ENCODE assay signal across 16 cellular contexts in genomic region chr6:6660339-6661045, GRCh38.
DNase-seq lines count a peak whose midpoint lies in the region; ATAC-seq, FAIRE-seq and TF ChIP-seq lines count a peak whose summit lies in the region.
"Had no signal": no experiment of that assay in that cellular context is flagged by ENCODE, and none has a peak within 500 bp of the region (broad histone marks: within the 10 kb centered on the region; RNA-seq: fewer than 3 reads in every experiment).

No MANE protein-coding gene starts in this region.

- no peaks in the 10 kb centered on the region for H3K4me1 ChIP-seq in GM23338 (ENCODE audit: insufficient read depth)
- peaks cover 5 to 44% of the 10 kb centered on the region in 2 experiments; a peak in 4 of 5 replicates for H3K4me1 ChIP-seq in K562 (replicated peaks in 1 of 2; ENCODE audit: control insufficient read depth in 2 of 2, insufficient read depth in 2 of 2, low read length in 2 of 2)
- peaks cover 14 to 41% (median 21%) of the 10 kb centered on the region in 4 donors for H3K4me1 ChIP-seq in esophagus muscularis mucosa
- H3K4me1 ChIP-seq in smooth muscle cell (ENCODE audit: low read depth), result no peaks in the 10 kb centered on the region

- no peak for DNase-seq in activated CD4-positive, alpha-beta T cell treated with anti-CD3 and anti-CD28 coated beads, Interleukin-2, amount 10 ng/mL, durations not matched to agents 7 days and 5 days
- DNase-seq in activated CD4-positive, alpha-beta T cell treated with anti-CD3 and anti-CD28 coated beads for 4 hours, result no peak
- DNase-seq in GM23338 (ENCODE audit: low spot score) (no peak), K562 (ENCODE audit: extremely low read depth in 1 of 4, low spot score in 3 of 4) (no peak), posterior vena cava (ENCODE audit: low spot score) (peak; percentile 72), esophagus muscularis mucosa (ENCODE audit: extremely low spot score) (no peak), activated gamma-delta T cell (lab: John Stamatoyannopoulos, UW) (no peak), smooth muscle cell (lab: John Stamatoyannopoulos, UW; ENCODE audit: unreplicated experiment) (no peak)
- DNase-seq: activated effector memory CD4-positive, alpha-beta T cell treated with Interleukin-2 at 50 U/mL for 16 hours; kidney; NCI-H187 treated with DMSO at 0.1 percent for 48 hours; NCI-H446; NK-92 treated with Interleukin-12 subunit alpha and Interleukin-12 subunit beta, amount 100 ng/mL, for 24 hours; stimulated activated CD4-positive, alpha-beta T cell treated with anti-CD3 and anti-CD28 coated beads, Interleukin-15, amount 100 ng/mL, for 24 hours; stimulated activated naive CD4-positive, alpha-beta T cell treated with Interleukin-2 at 50 U/mL for 16 hours had no signal

- H3K9ac ChIP-seq in K562 (ENCODE audit: insufficient read depth in 1 of 2, low read depth in 2 of 2, low read length in 2 of 2), result no peak overlapping the region
- H3K9ac ChIP-seq in smooth muscle cell (ENCODE audit: low read depth), result no peak overlapping the region

- H3K36me3 Mint-ChIP-seq in activated CD4-positive, alpha-beta T cell treated with anti-CD3 and anti-CD28 coated beads, Interleukin-2, amount 10 ng/mL, durations not matched to agents 7 days and 5 days (ENCODE audit: low read depth), result peaks cover 28% of the 10 kb centered on the region
- no peaks in the 10 kb centered on the region for H3K36me3 Mint-ChIP-seq in GM23338 (ENCODE audit: low read depth)
- H3K36me3 Mint-ChIP-seq: type B pancreatic cell had no signal

- TF ChIP-seq CTCF in GM23338 (conservative IDR thresholded peaks at IDR 0.05; ENCODE audit: low read depth in 2 of 2), result no peak
- TF ChIP-seq CTCF in K562 (IDR thresholded peaks at IDR 0.05 in 2 of 3, conservative IDR thresholded peaks at IDR 0.05 in 1 of 3; ENCODE audit: insufficient read depth in 2 of 3, low read depth in 1 of 3, low read length in 3 of 3), result no peak
- no peak for TF ChIP-seq CTCF in esophagus muscularis mucosa (IDR thresholded peaks at IDR 0.05)
- TF ChIP-seq CTCF in smooth muscle cell (IDR thresholded peaks at IDR 0.05; ENCODE audit: borderline replicate concordance, insufficient read depth, poor library complexity, severe bottlenecking), result no peak

- peaks cover 11% of the 10 kb centered on the region for H3K9me3 Mint-ChIP-seq in activated CD4-positive, alpha-beta T cell treated with anti-CD3 and anti-CD28 coated beads, Interleukin-2, amount 10 ng/mL, durations not matched to agents 7 days and 5 days
- no peaks in the 10 kb centered on the region; the same call in 2 of the 3 replicates for H3K9me3 Mint-ChIP-seq in GM23338
- H3K9me3 Mint-ChIP-seq: type B pancreatic cell had no signal

- no peak overlapping the region for H3K4me3 Mint-ChIP-seq in activated CD4-positive, alpha-beta T cell treated with anti-CD3 and anti-CD28 coated beads, Interleukin-2, amount 10 ng/mL, durations not matched to agents 7 days and 5 days
- H3K4me3 Mint-ChIP-seq in GM23338, result no peak overlapping the region
- H3K4me3 Mint-ChIP-seq: type B pancreatic cell had no signal

- no peak overlapping the region for H3K4me3 ChIP-seq in GM23338
- no peak overlapping the region for H3K4me3 ChIP-seq in K562
- no peak overlapping the region for H3K4me3 ChIP-seq in esophagus muscularis mucosa
- H3K4me3 ChIP-seq in smooth muscle cell, result no peak overlapping the region

- H3F3A ChIP-seq in GM23338 (replicated peaks; ENCODE audit: low read depth) (no peaks in the 10 kb centered on the region), smooth muscle cell (ENCODE audit: low read depth) (no peaks in the 10 kb centered on the region)

- no peaks in the 10 kb centered on the region for H3K9me1 ChIP-seq in K562 (ENCODE audit: control insufficient read depth, insufficient read depth, low read length)

- no peaks in the 10 kb centered on the region for H4K20me1 ChIP-seq in GM23338 (replicated peaks; ENCODE audit: insufficient read depth)
- H4K20me1 ChIP-seq in K562 (replicated peaks; ENCODE audit: control insufficient read depth, insufficient read depth, low read length), result no peaks in the 10 kb centered on the region
- no peaks in the 10 kb centered on the region for H4K20me1 ChIP-seq in smooth muscle cell (ENCODE audit: low read depth)

- H3K4me2 ChIP-seq in GM23338 (no peak overlapping the region), K562 (ENCODE audit: insufficient read depth, low read length) (no peak overlapping the region), smooth muscle cell (no peak overlapping the region)

- TF ChIP-seq RAD21 in K562 (CRISPR knock-in tag; conservative IDR thresholded peaks at IDR 0.05 in 1 of 2, IDR thresholded peaks at IDR 0.05 in 1 of 2), result no peak

- TF ChIP-seq EP300 in K562 (IDR thresholded peaks at IDR 0.05; ENCODE audit: low read length) (no peak), esophagus muscularis mucosa (IDR thresholded peaks at IDR 0.05) (no peak)

- H3K27ac Mint-ChIP-seq in activated CD4-positive, alpha-beta T cell treated with anti-CD3 and anti-CD28 coated beads, Interleukin-2, amount 10 ng/mL, durations not matched to agents 7 days and 5 days, result peak overlapping the region; percentile 94
- H3K27ac Mint-ChIP-seq in GM23338, result no peak overlapping the region; the same call in 1 of the 2 replicates
- H3K27ac Mint-ChIP-seq: type B pancreatic cell had no signal

- H3K27me3 Mint-ChIP-seq in activated CD4-positive, alpha-beta T cell treated with anti-CD3 and anti-CD28 coated beads, Interleukin-2, amount 10 ng/mL, durations not matched to agents 7 days and 5 days, result no peaks in the 10 kb centered on the region
- no peaks in the 10 kb centered on the region for H3K27me3 Mint-ChIP-seq in GM23338 (ENCODE audit: insufficient read depth, low read depth, poor library complexity)
- H3K27me3 Mint-ChIP-seq: type B pancreatic cell had no signal

- H3K79me2 ChIP-seq in GM23338 (replicated peaks; ENCODE audit: insufficient read depth) (no peaks in the 10 kb centered on the region), K562 (ENCODE audit: control insufficient read depth, insufficient read depth, low read length) (no peaks in the 10 kb centered on the region), smooth muscle cell (ENCODE audit: low read depth) (no peaks in the 10 kb centered on the region)

- FAIRE-seq in K562 (lab: Jason Lieb, UNC), result no peak
- FAIRE-seq: kidney had no signal

- ATAC-seq in GM23338 (peak; percentile 31; the same call in 2 of the 3 replicates), K562 (no peak; the same call in 2 of the 3 replicates)

- H3K27me3 ChIP-seq in GM23338 (ENCODE audit: insufficient read depth), result no peaks in the 10 kb centered on the region
- H3K27me3 ChIP-seq in K562 (ENCODE audit: control insufficient read depth in 2 of 2, insufficient read depth in 2 of 2, low read length in 2 of 2), result no peaks in the 10 kb centered on the region; a peak in 1 of 5 replicates
- H3K27me3 ChIP-seq in esophagus muscularis mucosa, result no peaks in the 10 kb centered on the region
- H3K27me3 ChIP-seq in smooth muscle cell (ENCODE audit: low read depth), result no peaks in the 10 kb centered on the region

- H3K9me2 ChIP-seq in GM23338 (ENCODE audit: insufficient read depth), result peaks cover 12% of the 10 kb centered on the region

- intact Hi-C loops in K562 (cut with micrococcal nuclease), result no loop called here
- intact Hi-C loops in posterior vena cava (cut with DNase I), result no loop called here
- intact Hi-C loops in esophagus muscularis mucosa (cut with DNase I), result no loop called here

- BruUV-seq in K562 (replicated peaks; lab: Mats Ljungman, UMichigan), result no TSS peak

- H2AFZ ChIP-seq in GM23338 (no peak overlapping the region), K562 (ENCODE audit: low read depth, low read length) (no peak overlapping the region), smooth muscle cell (ENCODE audit: low read depth) (no peak overlapping the region)

- in situ Hi-C loops in K562 (cut with MboI), result no loop called here

- H3K27ac ChIP-seq in GM23338 (ENCODE audit: low read depth), result no peak overlapping the region
- H3K27ac ChIP-seq in K562 (ENCODE audit: extremely low read depth, low read depth, low read length), result no peak overlapping the region
- H3K27ac ChIP-seq in esophagus muscularis mucosa (replicated peaks in 1 of 4), result no peak overlapping the region
- H3K27ac ChIP-seq in smooth muscle cell (ENCODE audit: low read depth), result no peak overlapping the region

- peaks cover 3% of the 10 kb centered on the region; the same call in 1 of the 2 replicates for H3K9me3 ChIP-seq in K562 (replicated peaks; ENCODE audit: control insufficient read depth, insufficient read depth, low read depth, low read length)
- H3K9me3 ChIP-seq in esophagus muscularis mucosa, result no peaks in the 10 kb centered on the region
- H3K9me3 ChIP-seq in smooth muscle cell (replicated peaks; ENCODE audit: low read depth), result no peaks in the 10 kb centered on the region

- POLR2A ChIA-PET in activated CD4-positive, alpha-beta T cell treated with anti-CD3 and anti-CD28 coated beads, Interleukin-2, amount 10 ng/mL, durations not matched to agents 7 days and 5 days (lab: Charles Lee), result interaction anchor here (1.2 kb wide), 1 partner anchor 8 kb away, joined by 3 read pairs; no protein-coding TSS in a partner anchor
- POLR2A ChIA-PET in K562 (lab: Yijun Ruan, JAX), result interaction anchor here (0.6 to 0.7 kb wide), 2 partner anchors 49 to 621 kb away, joined by 3 read pairs; no protein-coding TSS in a partner anchor

- TF ChIP-seq POLR2A in K562 (conservative IDR thresholded peaks at IDR 0.05), result no peak
- TF ChIP-seq POLR2A in esophagus muscularis mucosa (IDR thresholded peaks at IDR 0.05; ENCODE audit: low read depth), result no peak

- H3K4me1 Mint-ChIP-seq in activated CD4-positive, alpha-beta T cell treated with anti-CD3 and anti-CD28 coated beads, Interleukin-2, amount 10 ng/mL, durations not matched to agents 7 days and 5 days, result peaks cover 87% of the 10 kb centered on the region
- peaks cover under 1% of the 10 kb centered on the region; the same call in 2 of the 3 replicates for H3K4me1 Mint-ChIP-seq in GM23338

- CTCF ChIA-PET in activated CD4-positive, alpha-beta T cell treated with anti-CD3 and anti-CD28 coated beads, Interleukin-2, amount 10 ng/mL, durations not matched to agents 7 days and 5 days (lab: Charles Lee), result interaction anchor here (0.7 to 1.5 kb wide), 9 partner anchors 13 to 615 kb away, joined by 3 to 5 read pairs (median 3); no protein-coding TSS in a partner anchor
- CTCF ChIA-PET in K562 (lab: Yijun Ruan, JAX; ENCODE audit: low intra/inter-chr PET ratio), result no interaction called here

- WGBS in K562 (ENCODE audit: insufficient coverage, low coverage, missing lambda C conversion rate), result 53% methylated on average over 9 of the region's 9 CpGs
- 89% methylated on average over 9 of the region's 9 CpGs for WGBS in esophagus muscularis mucosa
- 88% methylated on average over 9 of the region's 9 CpGs for WGBS in smooth muscle cell (ENCODE audit: low lambda C conversion rate)

- H3K36me3 ChIP-seq in GM23338 (ENCODE audit: insufficient read depth) (no peaks in the 10 kb centered on the region), K562 (ENCODE audit: control insufficient read depth, insufficient read depth, low read length) (no peaks in the 10 kb centered on the region), esophagus muscularis mucosa (no peaks in the 10 kb centered on the region), smooth muscle cell (ENCODE audit: low read depth) (no peaks in the 10 kb centered on the region)

TF ChIP-seq in GM23338, 12 proteins besides CTCF, POLR2A, EP300 and RAD21 (continues in another document):
- TF ChIP-seq NANOG (IDR thresholded peaks at IDR 0.05; ENCODE audit: borderline replicate concordance), result no peak
